ENCODE assay signal across 8 cellular contexts in the genomic region with DNA sequence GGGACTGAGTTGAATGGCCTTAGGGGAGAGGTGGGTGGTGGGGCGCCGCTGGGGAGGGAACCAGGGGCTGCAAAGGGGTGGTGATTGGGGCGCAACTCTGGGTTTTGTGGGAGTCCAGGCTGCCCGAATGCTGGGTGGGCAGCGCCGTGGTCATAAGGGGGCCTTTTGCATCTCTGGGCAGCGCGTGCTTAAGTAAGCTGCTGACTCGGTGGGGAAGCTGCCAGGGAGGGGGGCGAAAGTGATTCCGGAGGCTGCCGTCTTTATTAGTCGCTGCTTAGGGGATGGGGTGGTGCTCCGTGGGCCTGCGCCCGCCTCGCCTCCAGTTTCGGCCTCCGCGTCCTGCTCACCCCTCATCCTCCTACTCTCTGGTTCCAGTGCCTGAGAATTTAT. TPM values are rescaled to one million over a fixed set of nuclear protein-coding genes. Genes with fewer than 3 reads are reported as not detected.
A peak's percentile ranks its signal among the peaks of the same experiment; 100 is the strongest.
DNase-seq lines count a peak whose midpoint lies in the region; ATAC-seq, FAIRE-seq and TF ChIP-seq lines count a peak whose summit lies in the region.

No MANE protein-coding gene starts in this region.

- peaks cover 51% of the 10 kb centered on the region for H3K79me2 ChIP-seq in DOHH2 (ENCODE audit: control insufficient read depth, low read length)

- intact Hi-C loops in spleen (cut with DNase I; ENCODE audit: low total_unique reads), result no loop called here

- in situ Hi-C loops in brain microvascular endothelial cell (cut with HindIII; ENCODE audit: low pct_ligation_motif_present, low sequenced_read_pairs), result no loop called here

- TF ChIP-seq CTCF in DOHH2 (IDR thresholded peaks at IDR 0.05; ENCODE audit: low read depth, low read length, poor library complexity, severe bottlenecking) (no peak), brain microvascular endothelial cell (IDR thresholded peaks at IDR 0.05; ENCODE audit: low read depth, low read length, missing control alignments) (no peak), spleen (IDR thresholded peaks at IDR 0.05 in 8 of 11, conservative IDR thresholded peaks at IDR 0.05 in 3 of 11) (no peak)

- peaks cover 5% of the 10 kb centered on the region for H3F3A ChIP-seq in DOHH2 (ENCODE audit: control insufficient read depth, insufficient read depth)

- ATAC-seq in HG03196 (IDR thresholded peaks at IDR 0.05; ENCODE audit: unreplicated experiment), result peak; percentile 6
- no peak for ATAC-seq in HG02678 (IDR thresholded peaks at IDR 0.05; ENCODE audit: unreplicated experiment)
- ATAC-seq in GM21619 (IDR thresholded peaks at IDR 0.05; ENCODE audit: unreplicated experiment), result no peak

- DNase-seq in RCC 7860 (ENCODE audit: low spot score) (peak; percentile 28), brain microvascular endothelial cell (peak; percentile 41), iPS-NIHi11 (ENCODE audit: low spot score) (peak; percentile 55), spleen (no peak)

- no peaks in the 10 kb centered on the region for H3K9me2 ChIP-seq in DOHH2 (replicated peaks; ENCODE audit: control insufficient read depth, low read length)

- H3K27me3 ChIP-seq in DOHH2 (ENCODE audit: control insufficient read depth, low read length) (peaks cover 7% of the 10 kb centered on the region; the same call in 1 of the 2 replicates), brain microvascular endothelial cell (replicated peaks) (no peaks in the 10 kb centered on the region), spleen (replicated peaks in 1 of 7) (no peaks in the 10 kb centered on the region)

- H3K4me2 ChIP-seq in DOHH2 (ENCODE audit: low read length), result peak overlapping the region; percentile 98

- H3K36me3 ChIP-seq in DOHH2 (ENCODE audit: control insufficient read depth, low read length) (no peaks in the 10 kb centered on the region), brain microvascular endothelial cell (replicated peaks) (no peaks in the 10 kb centered on the region), spleen (peaks cover 0 to 17% (median 0%) of the 10 kb centered on the region in 6 donors)

- 0 to 1% (median 0%) methylated on average over 19 to 20 of the region's 20 CpGs for WGBS in spleen, 5 donors

- FAIRE-seq in RCC 7860 (lab: Jason Lieb, UNC), result no peak

- peak overlapping the region; percentile 76 for H3K27ac ChIP-seq in DOHH2 (ENCODE audit: low read depth, low read length)
- peak overlapping the region; percentile 86 for H3K27ac ChIP-seq in brain microvascular endothelial cell
- H3K27ac ChIP-seq in spleen, result peak overlapping the region; percentile 80 to 97 (median 92)

- H4K20me1 ChIP-seq in DOHH2 (ENCODE audit: control insufficient read depth, insufficient read depth, low read depth, low read length), result no peaks in the 10 kb centered on the region; the same call in 1 of the 2 replicates

- H3K4me3 ChIP-seq in DOHH2 (ENCODE audit: low read length) (peak overlapping the region; percentile 82), brain microvascular endothelial cell (ENCODE audit: low read depth, low read length) (peak overlapping the region; percentile 92), spleen (peak overlapping the region; percentile 63 to 97 (median 88))

- H3K9me3 ChIP-seq in DOHH2 (ENCODE audit: control insufficient read depth, insufficient read depth, low read length) (no peaks in the 10 kb centered on the region), spleen (no peaks in the 10 kb centered on the region)

- peaks cover 25% of the 10 kb centered on the region for H3K4me1 ChIP-seq in DOHH2 (ENCODE audit: control insufficient read depth, low read length)
- H3K4me1 ChIP-seq in spleen, result peaks cover 13 to 66% (median 50%) of the 10 kb centered on the region in 6 donors

- TF ChIP-seq POLR2A in spleen (IDR thresholded peaks at IDR 0.05), result no peak

RNA-seq across cellular contexts. Expression of a gene that starts 0.5 kb away (rescaled TPM):
- total RNA-seq in spleen, result 100 to 1,000 TPM in 3 of 7 donors, 10 to 100 TPM in 4; 71.5 to 107 (median 88.9) TPM
- polyA plus RNA-seq in spleen, result 100 to 1,000 TPM in 1 of 3 donors, 10 to 100 TPM in 2; 38.8 to 104 (median 65.4) TPM

RNA-seq across cellular contexts. Expression of a gene that starts 1.2 kb away (rescaled TPM):
- 10 to 100 TPM; 14.9 to 32.3 (median 23.9) TPM for total RNA-seq in spleen
- polyA plus RNA-seq in spleen, result 10 to 100 TPM in 1 of 3 donors, 1 to 10 TPM in 2; 5.7 to 11.8 (median 7.1) TPM

RNA-seq across cellular contexts. Expression of a gene that starts 30.8 kb away (rescaled TPM):
- total RNA-seq in spleen, result 10 to 100 TPM in 2 of 7 donors, 1 to 10 TPM in 5; 6.0 to 10.1 (median 9.0) TPM
- polyA plus RNA-seq in spleen, result 1 to 10 TPM; 4.8 to 8.0 (median 5.1) TPM
